Comparison of ENCODE assay signal across 25 cellular contexts in the genomic region with DNA sequence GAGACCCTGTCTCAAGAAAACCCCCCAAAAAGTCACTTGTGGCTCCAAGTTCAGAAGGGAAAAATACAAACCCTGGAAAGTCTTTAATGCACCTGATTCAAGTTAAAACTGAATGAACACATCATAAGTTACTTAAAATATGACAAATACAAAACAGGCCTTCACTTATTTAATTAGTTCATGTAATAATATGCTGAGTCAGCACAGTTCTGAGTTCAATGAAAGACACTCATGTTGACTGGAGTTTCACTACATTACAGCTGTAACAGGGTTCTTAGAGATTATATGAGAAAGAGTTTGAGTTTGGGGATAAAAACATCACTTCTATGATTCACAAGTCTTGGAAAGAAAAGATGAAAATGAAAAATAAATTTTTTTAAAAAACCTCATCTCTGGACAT.
"Had no signal": no experiment of that assay in that cellular context is flagged by ENCODE, and none has a peak within 500 bp of the region (broad histone marks: within the 10 kb centered on the region; RNA-seq: fewer than 3 reads in every experiment).

No MANE protein-coding gene starts in this region.

- ATAC-seq: activated naive CD4-positive, alpha-beta T cell treated with anti-CD3 and anti-CD28 coated beads, Interleukin-2, amount 50 U/mL, for 72 hours; activated T-cell treated with anti-CD3 and anti-CD28 coated beads, Interleukin-2, amount 50 U/mL, for 4 hours; Right ventricle myocardium inferior; WTC11 had no signal

- DNase-seq: activated CD4-positive, alpha-beta memory T cell treated with anti-CD3 and anti-CD28 coated beads for 36 hours; activated CD4-positive, alpha-beta T cell treated with anti-CD3 and anti-CD28 coated beads for 48 hours; activated CD4-positive, CD25-positive, alpha-beta regulatory T cell treated with anti-CD3 and anti-CD28 coated beads, Interleukin-2, amount 50 U/mL, for 72 hours; activated CD8-positive, alpha-beta memory T cell treated with anti-CD3 and anti-CD28 coated beads for 24 hours; activated effector memory CD4-positive, alpha-beta T cell treated with anti-CD3 and anti-CD28 coated beads, Interleukin-2, amount 50 U/mL, for 16 hours; activated naive CD4-positive, alpha-beta T cell treated with Interleukin-2 at 50 U/mL for 16 hours; activated T-cell treated with anti-CD3 and anti-CD28 coated beads, Interleukin-2, amount 50 U/mL, for 4 hours; brain microvascular endothelial cell; Karpas-422; MM.1S; NCI-H1105; NCI-H1436; NCI-H1694 treated with DMSO at 0.1 percent for 48 hours; NCI-H2029 treated with DMSO at 0.1 percent for 48 hours; NCI-H345; NCI-H510A; NCI-H526 treated with DMSO at 0.1 percent for 48 hours; NCI-H82; SK-N-SH; T-helper 1 cell had no signal

- H3K4me3 ChIP-seq: cardiac muscle cell had no signal

- H3K9me3 ChIP-seq: SK-N-SH had no signal

- H3K27ac ChIP-seq: brain microvascular endothelial cell, cardiac muscle cell had no signal

- H3K36me3 Mint-ChIP-seq: activated naive CD4-positive, alpha-beta T cell treated with anti-CD3 and anti-CD28 coated beads, Interleukin-2, amount 50 U/mL, for 72 hours had no signal

- H3K9me3 Mint-ChIP-seq: activated CD4-positive, alpha-beta memory T cell treated with anti-CD3 and anti-CD28 coated beads for 36 hours; activated naive CD4-positive, alpha-beta T cell treated with anti-CD3 and anti-CD28 coated beads, Interleukin-2, amount 50 U/mL, for 72 hours; activated T-cell treated with anti-CD3 and anti-CD28 coated beads, Interleukin-2, amount 50 U/mL, for 4 hours; T-helper 2 cell treated with Interferon-gamma antibody and Interleukin-4, amounts not matched to agents 5 μg/mL and 100 μg/mL, for 36 hours; WTC11 had no signal

- H3K4me3 Mint-ChIP-seq: activated CD4-positive, alpha-beta memory T cell treated with anti-CD3 and anti-CD28 coated beads for 36 hours; activated T-cell treated with anti-CD3 and anti-CD28 coated beads, Interleukin-2, amount 50 U/mL, for 4 hours; T-helper 2 cell treated with Interferon-gamma antibody and Interleukin-4, amounts not matched to agents 5 μg/mL and 100 μg/mL, for 36 hours; WTC11 had no signal

- H3K27me3 Mint-ChIP-seq: activated CD4-positive, alpha-beta memory T cell treated with anti-CD3 and anti-CD28 coated beads for 36 hours had no signal

- H3K27ac Mint-ChIP-seq: activated CD4-positive, alpha-beta memory T cell treated with anti-CD3 and anti-CD28 coated beads for 36 hours; T-helper 2 cell treated with Interferon-gamma antibody and Interleukin-4, amounts not matched to agents 5 μg/mL and 100 μg/mL, for 36 hours; WTC11 had no signal

- H3K27me3 ChIP-seq: brain microvascular endothelial cell, cardiac muscle cell had no signal
